2 cellular contexts compared by ENCODE assay signal in the genomic region with DNA sequence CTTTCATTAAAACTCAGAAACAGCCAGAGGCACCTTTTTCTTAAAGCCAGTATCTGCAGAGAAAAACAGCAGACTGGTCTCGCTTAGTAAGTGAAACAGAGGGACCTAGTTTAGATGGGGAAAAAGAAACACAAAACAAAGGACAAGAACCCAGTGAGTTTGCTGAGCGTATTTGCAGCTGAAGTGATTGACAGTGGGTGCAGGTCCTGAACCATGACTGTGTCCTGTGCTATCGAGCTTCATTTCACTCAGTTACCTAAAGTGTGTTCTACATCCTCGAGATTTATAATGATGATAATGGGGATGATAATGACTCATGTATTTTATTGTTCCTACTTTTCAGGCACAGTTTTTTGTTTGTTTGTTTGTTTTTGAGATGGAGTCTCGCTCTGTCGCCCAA.
TF ChIP-seq lines count a peak whose summit lies in the region.

No MANE protein-coding gene starts in this region.

TF ChIP-seq in GM12878, 131 proteins besides CTCF, POLR2A, EP300 and RAD21:
- TF ChIP-seq CHD1 (IDR thresholded peaks at IDR 0.05; ENCODE audit: low read depth, low read length), result no peak
- no peak for TF ChIP-seq PAX8 (IDR thresholded peaks at IDR 0.05)
- TF ChIP-seq, protein P1, sequence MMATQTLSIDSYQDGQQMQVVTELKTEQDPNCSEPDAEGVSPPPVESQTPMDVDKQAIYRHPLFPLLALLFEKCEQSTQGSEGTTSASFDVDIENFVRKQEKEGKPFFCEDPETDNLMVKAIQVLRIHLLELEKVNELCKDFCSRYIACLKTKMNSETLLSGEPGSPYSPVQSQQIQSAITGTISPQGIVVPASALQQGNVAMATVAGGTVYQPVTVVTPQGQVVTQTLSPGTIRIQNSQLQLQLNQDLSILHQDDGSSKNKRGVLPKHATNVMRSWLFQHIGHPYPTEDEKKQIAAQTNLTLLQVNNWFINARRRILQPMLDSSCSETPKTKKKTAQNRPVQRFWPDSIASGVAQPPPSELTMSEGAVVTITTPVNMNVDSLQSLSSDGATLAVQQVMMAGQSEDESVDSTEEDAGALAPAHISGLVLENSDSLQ (IDR thresholded peaks at IDR 0.05), result 0 out of 2 replicates have a peak, but pooled peaks have one; percentile 8

TF ChIP-seq in HepG2, 621 proteins besides CTCF, POLR2A, EP300 and RAD21:
- TF ChIP-seq SNAPC2 (CRISPR knock-in tag; IDR thresholded peaks at IDR 0.05) (no peak), RFX3 (CRISPR knock-in tag; IDR thresholded peaks at IDR 0.05) (no peak), ZNF605 (CRISPR knock-in tag; IDR thresholded peaks at IDR 0.05) (0 out of 2 replicates have a peak, but pooled peaks have one; percentile 23), MAZ (IDR thresholded peaks at IDR 0.05; ENCODE audit: borderline replicate concordance, low read depth, low read length) (no peak), MAZ (CRISPR knock-in tag; IDR thresholded peaks at IDR 0.05; ENCODE audit: low read depth) (no peak), MXD4 (CRISPR knock-in tag; IDR thresholded peaks at IDR 0.05) (peak; percentile 50; the same call in 1 of the 2 replicates), SAP130 (CRISPR knock-in tag; IDR thresholded peaks at IDR 0.05; ENCODE audit: low read depth) (peak; percentile 28; the same call in 1 of the 2 replicates), PITX1 (CRISPR knock-in tag; IDR thresholded peaks at IDR 0.05) (0 out of 2 replicates have a peak, but pooled peaks have one; percentile 12), ZNF292 (CRISPR knock-in tag; IDR thresholded peaks at IDR 0.05; ENCODE audit: borderline replicate concordance, low read depth) (0 out of 2 replicates have a peak, but pooled peaks have one; percentile 25)
- TF ChIP-seq, protein P2, sequence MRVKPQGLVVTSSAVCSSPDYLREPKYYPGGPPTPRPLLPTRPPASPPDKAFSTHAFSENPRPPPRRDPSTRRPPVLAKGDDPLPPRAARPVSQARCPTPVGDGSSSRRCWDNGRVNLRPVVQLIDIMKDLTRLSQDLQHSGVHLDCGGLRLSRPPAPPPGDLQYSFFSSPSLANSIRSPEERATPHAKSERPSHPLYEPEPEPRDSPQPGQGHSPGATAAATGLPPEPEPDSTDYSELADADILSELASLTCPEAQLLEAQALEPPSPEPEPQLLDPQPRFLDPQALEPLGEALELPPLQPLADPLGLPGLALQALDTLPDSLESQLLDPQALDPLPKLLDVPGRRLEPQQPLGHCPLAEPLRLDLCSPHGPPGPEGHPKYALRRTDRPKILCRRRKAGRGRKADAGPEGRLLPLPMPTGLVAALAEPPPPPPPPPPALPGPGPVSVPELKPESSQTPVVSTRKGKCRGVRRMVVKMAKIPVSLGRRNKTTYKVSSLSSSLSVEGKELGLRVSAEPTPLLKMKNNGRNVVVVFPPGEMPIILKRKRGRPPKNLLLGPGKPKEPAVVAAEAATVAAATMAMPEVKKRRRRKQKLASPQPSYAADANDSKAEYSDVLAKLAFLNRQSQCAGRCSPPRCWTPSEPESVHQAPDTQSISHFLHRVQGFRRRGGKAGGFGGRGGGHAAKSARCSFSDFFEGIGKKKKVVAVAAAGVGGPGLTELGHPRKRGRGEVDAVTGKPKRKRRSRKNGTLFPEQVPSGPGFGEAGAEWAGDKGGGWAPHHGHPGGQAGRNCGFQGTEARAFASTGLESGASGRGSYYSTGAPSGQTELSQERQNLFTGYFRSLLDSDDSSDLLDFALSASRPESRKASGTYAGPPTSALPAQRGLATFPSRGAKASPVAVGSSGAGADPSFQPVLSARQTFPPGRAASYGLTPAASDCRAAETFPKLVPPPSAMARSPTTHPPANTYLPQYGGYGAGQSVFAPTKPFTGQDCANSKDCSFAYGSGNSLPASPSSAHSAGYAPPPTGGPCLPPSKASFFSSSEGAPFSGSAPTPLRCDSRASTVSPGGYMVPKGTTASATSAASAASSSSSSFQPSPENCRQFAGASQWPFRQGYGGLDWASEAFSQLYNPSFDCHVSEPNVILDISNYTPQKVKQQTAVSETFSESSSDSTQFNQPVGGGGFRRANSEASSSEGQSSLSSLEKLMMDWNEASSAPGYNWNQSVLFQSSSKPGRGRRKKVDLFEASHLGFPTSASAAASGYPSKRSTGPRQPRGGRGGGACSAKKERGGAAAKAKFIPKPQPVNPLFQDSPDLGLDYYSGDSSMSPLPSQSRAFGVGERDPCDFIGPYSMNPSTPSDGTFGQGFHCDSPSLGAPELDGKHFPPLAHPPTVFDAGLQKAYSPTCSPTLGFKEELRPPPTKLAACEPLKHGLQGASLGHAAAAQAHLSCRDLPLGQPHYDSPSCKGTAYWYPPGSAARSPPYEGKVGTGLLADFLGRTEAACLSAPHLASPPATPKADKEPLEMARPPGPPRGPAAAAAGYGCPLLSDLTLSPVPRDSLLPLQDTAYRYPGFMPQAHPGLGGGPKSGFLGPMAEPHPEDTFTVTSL (CRISPR knock-in tag; IDR thresholded peaks at IDR 0.05; ENCODE audit: borderline replicate concordance), result 0 out of 2 replicates have a peak, but pooled peaks have one; percentile 31
- TF ChIP-seq, protein P3, sequence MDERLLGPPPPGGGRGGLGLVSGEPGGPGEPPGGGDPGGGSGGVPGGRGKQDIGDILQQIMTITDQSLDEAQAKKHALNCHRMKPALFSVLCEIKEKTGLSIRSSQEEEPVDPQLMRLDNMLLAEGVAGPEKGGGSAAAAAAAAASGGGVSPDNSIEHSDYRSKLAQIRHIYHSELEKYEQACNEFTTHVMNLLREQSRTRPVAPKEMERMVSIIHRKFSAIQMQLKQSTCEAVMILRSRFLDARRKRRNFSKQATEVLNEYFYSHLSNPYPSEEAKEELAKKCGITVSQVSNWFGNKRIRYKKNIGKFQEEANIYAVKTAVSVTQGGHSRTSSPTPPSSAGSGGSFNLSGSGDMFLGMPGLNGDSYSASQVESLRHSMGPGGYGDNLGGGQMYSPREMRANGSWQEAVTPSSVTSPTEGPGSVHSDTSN (CRISPR knock-in tag; IDR thresholded peaks at IDR 0.05), result peak; percentile 80
